Comparison of ENCODE assay signal across 16 cellular contexts in genomic region chr11:61102667-61103491, GRCh38. TPM values are rescaled to one million over a fixed set of nuclear protein-coding genes. Genes with fewer than 3 reads are reported as not detected.
DNase-seq lines count a peak whose midpoint lies in the region; ATAC-seq, FAIRE-seq and TF ChIP-seq lines count a peak whose summit lies in the region.
"Had no signal": no experiment of that assay in that cellular context is flagged by ENCODE, and none has a peak within 500 bp of the region (broad histone marks: within the 10 kb centered on the region; RNA-seq: fewer than 3 reads in every experiment).

No MANE protein-coding gene starts in this region.

- H3K27me3 Mint-ChIP-seq in natural killer cell treated with Interleukin-12 subunit alpha and Interleukin-12 subunit beta and Interleukin-15 and Interleukin-18, amount 100 ng/mL, for 72 hours: no peaks in the 10 kb centered on the region

- H2AFZ ChIP-seq in GM12878 (ENCODE audit: control insufficient read depth, low read depth, low read length): no peak overlapping the region

- intact Hi-C loops in right cardiac atrium (cut with DNase I) (no loop called here), Right ventricle myocardium inferior (cut with DNase I) (no loop called here), GM12878 (cut with micrococcal nuclease; ENCODE audit: unreplicated experiment) (no loop called here), aorta (cut with DNase I) (no loop called here)

- POLR2A ChIA-PET in GM12878 (lab: Charles Lee): no interaction called here

- no peaks in the 10 kb centered on the region for H3K4me1 ChIP-seq in right cardiac atrium (ENCODE audit: control insufficient read depth, insufficient read depth, low read length)
- H3K4me1 ChIP-seq in GM12878 (ENCODE audit: control insufficient read depth, insufficient read depth, low read length): peaks cover 8% of the 10 kb centered on the region
- H3K4me1 ChIP-seq in aorta (ENCODE audit: control insufficient read depth in 1 of 2, insufficient read depth in 2 of 2, low read length in 2 of 2): no peaks in the 10 kb centered on the region
- H3K4me1 ChIP-seq: HAP-1 had no signal

- H3K4me3 ChIP-seq in right cardiac atrium (ENCODE audit: low read length) (no peak overlapping the region), GM12878 (no peak overlapping the region), aorta (ENCODE audit: low read length in 2 of 2) (no peak overlapping the region)
- H3K4me3 ChIP-seq: dorsolateral prefrontal cortex, HAP-1 had no signal

- no peak for TF ChIP-seq POLR2A in GM12878 (IDR thresholded peaks at IDR 0.05; ENCODE audit: low read depth, low read length)

- no peaks in the 10 kb centered on the region for H4K20me1 ChIP-seq in GM12878 (ENCODE audit: control insufficient read depth, insufficient read depth)

- no peaks in the 10 kb centered on the region for H3K9me3 ChIP-seq in right cardiac atrium (ENCODE audit: control insufficient read depth, low read length)
- H3K9me3 ChIP-seq in GM12878 (replicated peaks; ENCODE audit: control insufficient read depth, insufficient read depth, low read length): no peaks in the 10 kb centered on the region; the same call in 2 of the 3 replicates
- H3K9me3 ChIP-seq in aorta (ENCODE audit: control insufficient read depth, low read length): no peaks in the 10 kb centered on the region
- H3K9me3 ChIP-seq: HAP-1 had no signal

- peak overlapping the region in 1 of 2 donors; percentile 62 for H3K27ac Mint-ChIP-seq in natural killer cell treated with Interleukin-12 subunit alpha and Interleukin-12 subunit beta and Interleukin-15 and Interleukin-18, amount 100 ng/mL, for 72 hours

- in situ Hi-C loops in GM12878 (cut with MboI): no loop called here

- SMC1A ChIA-PET in GM12878 (lab: Charles Lee; ENCODE audit: uncharacterized antibody, unreplicated experiment): no interaction called here

- peak overlapping the region; percentile 75 for H3K4me3 Mint-ChIP-seq in natural killer cell treated with Interleukin-12 subunit alpha and Interleukin-12 subunit beta and Interleukin-15 and Interleukin-18, amount 100 ng/mL, for 72 hours

- H3K27ac ChIP-seq in right cardiac atrium (ENCODE audit: low read length): no peak overlapping the region
- no peak overlapping the region for H3K27ac ChIP-seq in GM12878 (ENCODE audit: control insufficient read depth, insufficient read depth)
- no peak overlapping the region for H3K27ac ChIP-seq in aorta (ENCODE audit: low read depth in 1 of 2, low read length in 2 of 2)
- H3K27ac ChIP-seq: dorsolateral prefrontal cortex, VCaP had no signal

- no peaks in the 10 kb centered on the region for H3K9me3 Mint-ChIP-seq in natural killer cell treated with Interleukin-12 subunit alpha and Interleukin-12 subunit beta and Interleukin-15 and Interleukin-18, amount 100 ng/mL, for 72 hours

- FAIRE-seq in GM12878 (lab: Jason Lieb, UNC): no peak
- FAIRE-seq: keratinocyte had no signal

- H3K4me2 ChIP-seq in GM12878 (ENCODE audit: control insufficient read depth, insufficient read depth): no peak overlapping the region

- 78% methylated on average over 20 of the region's 20 CpGs for WGBS in right cardiac atrium
- WGBS in GM12878 (ENCODE audit: insufficient coverage, insufficient replicate concordance, low lambda C conversion rate, missing lambda C conversion rate): 78% methylated on average over 20 of the region's 20 CpGs
- 86% methylated on average over 20 of the region's 20 CpGs for WGBS in aorta, 2 donors

- CTCF ChIA-PET in GM12878 (lab: Yijun Ruan, JAX): interaction anchor here (0.7 kb wide), 1 partner anchor 26 kb away, joined by 4 read pairs; no protein-coding TSS in a partner anchor

- H3K36me3 ChIP-seq in GM12878 (ENCODE audit: control insufficient read depth in 2 of 2, insufficient read depth in 2 of 2, low read length in 1 of 2): no peaks in the 10 kb centered on the region
- no peaks in the 10 kb centered on the region for H3K36me3 ChIP-seq in aorta (ENCODE audit: control insufficient read depth in 1 of 2, insufficient read depth in 2 of 2, low read length in 1 of 2)
- H3K36me3 ChIP-seq: HAP-1 had no signal

- ATAC-seq in right cardiac atrium (peak; percentile 11 to 16), Right ventricle myocardium inferior (no peak), GM12878 (peak; percentile 14; the same call in 2 of the 3 replicates), aorta (ENCODE audit: low FRiP score) (peak; percentile 48), HG03097 (IDR thresholded peaks at IDR 0.05; ENCODE audit: low FRiP score, unreplicated experiment) (no peak)
- peak in 1 of 2 donors; percentile 67 for ATAC-seq in natural killer cell treated with Interleukin-12 subunit alpha and Interleukin-12 subunit beta and Interleukin-15 and Interleukin-18, amount 100 ng/mL, for 72 hours

- BruUV-seq in GM12878 (replicated peaks; lab: Mats Ljungman, UMichigan): no TSS peak

- no peak for TF ChIP-seq RAD21 in GM12878 (IDR thresholded peaks at IDR 0.05; ENCODE audit: insufficient read depth, low read depth, low read length)

- RAD21 ChIA-PET in GM12878 (lab: Charles Lee; ENCODE audit: unreplicated experiment): no interaction called here

- H3K79me2 ChIP-seq in GM12878 (ENCODE audit: control insufficient read depth, insufficient read depth, low read length): no peaks in the 10 kb centered on the region

- DNase-seq in right cardiac atrium (no peak), Right ventricle myocardium inferior (ENCODE audit: missing footprints) (no peak), GM12878 (ENCODE audit: low read depth, low spot score) (no peak), aorta (peak; percentile 43 to 44), occipital lobe (lab: John Stamatoyannopoulos, UW) (no peak), HuH-7.5 (ENCODE audit: low spot score) (no peak)
- DNase-seq in natural killer cell treated with Interleukin-12 subunit alpha and Interleukin-12 subunit beta and Interleukin-15 and Interleukin-18, amount 100 ng/mL, for 72 hours (ENCODE audit: low spot score): peak; percentile 38
- DNase-seq: dorsolateral prefrontal cortex, foreskin melanocyte, NCI-H1417 treated with DMSO at 0.1 percent for 48 hours, SHP77 had no signal

- TF ChIP-seq CTCF in GM12878 (IDR thresholded peaks at IDR 0.05 in 2 of 3, conservative IDR thresholded peaks at IDR 0.05 in 1 of 3; ENCODE audit: control insufficient read depth in 2 of 3, extremely low read depth in 1 of 3, insufficient read depth in 1 of 3, low read depth in 3 of 3, low read length in 3 of 3): no peak

- H3K4me1 Mint-ChIP-seq in natural killer cell treated with Interleukin-12 subunit alpha and Interleukin-12 subunit beta and Interleukin-15 and Interleukin-18, amount 100 ng/mL, for 72 hours (ENCODE audit: low read depth in 2 of 2): peaks cover 8 to 10% of the 10 kb centered on the region in 2 donors

- no peaks in the 10 kb centered on the region for H3K36me3 Mint-ChIP-seq in natural killer cell treated with Interleukin-12 subunit alpha and Interleukin-12 subunit beta and Interleukin-15 and Interleukin-18, amount 100 ng/mL, for 72 hours

- H3K9ac ChIP-seq in GM12878 (ENCODE audit: control insufficient read depth, insufficient read depth, low read length): no peak overlapping the region

- no peaks in the 10 kb centered on the region for H3K27me3 ChIP-seq in right cardiac atrium (ENCODE audit: control insufficient read depth, insufficient read depth)
- H3K27me3 ChIP-seq in GM12878 (replicated peaks in 1 of 2; ENCODE audit: control insufficient read depth in 2 of 2, insufficient read depth in 2 of 2, low read length in 1 of 2): no peaks in the 10 kb centered on the region
- H3K27me3 ChIP-seq in aorta (ENCODE audit: control insufficient read depth in 1 of 2, insufficient read depth in 2 of 2, low read length in 1 of 2): no peaks in the 10 kb centered on the region
- H3K27me3 ChIP-seq: dorsolateral prefrontal cortex had no signal

- TF ChIP-seq EP300 in GM12878 (IDR thresholded peaks at IDR 0.05; ENCODE audit: borderline replicate concordance in 1 of 2, control insufficient read depth in 1 of 2, low read depth in 2 of 2, low read length in 2 of 2): no peak

RNA-seq across cellular contexts. Expression of gene CD5, which starts 0.6 kb away (rescaled TPM):
- total RNA-seq in right cardiac atrium: under 1 TPM; 0.25 to 0.72 (median 0.40) TPM
- 0.05 TPM for polyA plus RNA-seq in right cardiac atrium
- not detected for total RNA-seq in Right ventricle myocardium inferior
- not detected in 2 replicates for total RNA-seq in GM12878 (2013; cell fraction: nucleolus; rRNA removed)
- total RNA-seq in GM12878 (2014; rRNA removed): 0.17 and 0.22 TPM in 2 replicates
- 0.04 and 0.09 TPM in 2 replicates for total RNA-seq in GM12878 (2014; rRNA removed; fragmentation: Illumina TruSeq; extraction: Trizol)
- 0.58 and 0.87 TPM in 2 replicates for total RNA-seq in GM12878 (2021)
- polyA plus RNA-seq in GM12878 (2011; ENCODE audit: low read depth): not detected
- polyA plus RNA-seq in GM12878 (2011; rRNA removed): not detected in 2 replicates
- polyA plus RNA-seq in GM12878 (2011; cell fraction: cytosol; rRNA removed): 0.04 TPM in 1 of 2 replicates, not detected in the other
- not detected in 2 replicates for polyA plus RNA-seq in GM12878 (2011; cell fraction: nucleus; rRNA removed)
- 0.08 and 0.23 TPM in 2 replicates for polyA plus RNA-seq in GM12878 (2012)
- 0.16 and 0.17 TPM in 2 replicates for polyA plus RNA-seq in GM12878 (2014; fragmentation: Illumina TruSeq; extraction: Trizol)
- polyA plus RNA-seq in GM12878 (2014; fragmentation: Nextera tagmentation; extraction: Ambion mirVana): under 1 TPM in 1 of 2 experiments, not detected in 1; 0.02 TPM
- 0.18 and 0.19 TPM in 2 replicates for polyA plus RNA-seq in GM12878 (2014; rRNA removed)
- polyA plus RNA-seq in GM12878 (2016; fragmentation: Nextera tagmentation; extraction: Ambion mirVana): under 1 TPM; 0.23 to 0.35 TPM
- not detected in 2 replicates for polyA minus RNA-seq in GM12878 (2011; rRNA and poly(A)+ RNA removed)
- polyA minus RNA-seq in GM12878 (2011; cell fraction: cytosol; rRNA and poly(A)+ RNA removed): not detected in 2 replicates
- polyA minus RNA-seq in GM12878 (2011; cell fraction: nucleus; rRNA and poly(A)+ RNA removed): not detected in 2 replicates
- total RNA-seq in natural killer cell treated with Interleukin-12 subunit alpha and Interleukin-12 subunit beta and Interleukin-15 and Interleukin-18, amount 100 ng/mL, for 72 hours: 10 to 100 TPM in 1 of 2 donors, 1 to 10 TPM in 1; 2.7 to 16.5 TPM
- total RNA-seq in aorta: 1 to 10 TPM in 1 of 2 donors, under 1 TPM in 1; 0.58 to 1.7 TPM
- under 1 TPM in 1 of 2 donors, not detected in 1; 0.67 TPM for polyA plus RNA-seq in aorta
- total RNA-seq in occipital lobe: not detected
- polyA plus RNA-seq: keratinocyte, neural cell had no signal

RNA-seq across cellular contexts. Expression of gene VPS37C, which starts 58.3 kb away (rescaled TPM):
- 10 to 100 TPM; 17.6 to 25.4 (median 19.6) TPM for total RNA-seq in right cardiac atrium
- polyA plus RNA-seq in right cardiac atrium: 14.6 TPM
- total RNA-seq in Right ventricle myocardium inferior: 16.5 TPM
- 34.6 and 37.0 TPM in 2 replicates for total RNA-seq in GM12878 (2013; cell fraction: nucleolus; rRNA removed)
- 7.4 and 8.6 TPM in 2 replicates for total RNA-seq in GM12878 (2014; rRNA removed)
- total RNA-seq in GM12878 (2014; rRNA removed; fragmentation: Illumina TruSeq; extraction: Trizol): 4.1 and 4.8 TPM in 2 replicates
- 15.6 and 16.5 TPM in 2 replicates for total RNA-seq in GM12878 (2021)
- 2.7 TPM for polyA plus RNA-seq in GM12878 (2011; ENCODE audit: low read depth)
- polyA plus RNA-seq in GM12878 (2011; rRNA removed): 5.1 and 7.0 TPM in 2 replicates
- 9.4 and 9.9 TPM in 2 replicates for polyA plus RNA-seq in GM12878 (2011; cell fraction: cytosol; rRNA removed)
- polyA plus RNA-seq in GM12878 (2011; cell fraction: nucleus; rRNA removed): 17.3 and 19.7 TPM in 2 replicates
- polyA plus RNA-seq in GM12878 (2012): 7.0 and 7.9 TPM in 2 replicates
- polyA plus RNA-seq in GM12878 (2014; fragmentation: Illumina TruSeq; extraction: Trizol): 2.2 and 5.0 TPM in 2 replicates
- polyA plus RNA-seq in GM12878 (2014; fragmentation: Nextera tagmentation; extraction: Ambion mirVana): under 1 TPM; 0.39 to 0.88 TPM
- 8.6 and 9.0 TPM in 2 replicates for polyA plus RNA-seq in GM12878 (2014; rRNA removed)
- polyA plus RNA-seq in GM12878 (2016; fragmentation: Nextera tagmentation; extraction: Ambion mirVana): 1 to 10 TPM; 8.7 to 9.6 TPM
- polyA minus RNA-seq in GM12878 (2011; rRNA and poly(A)+ RNA removed): 4.9 and 11.4 TPM in 2 replicates
- 5.2 and 6.9 TPM in 2 replicates for polyA minus RNA-seq in GM12878 (2011; cell fraction: cytosol; rRNA and poly(A)+ RNA removed)
- 5.0 and 9.1 TPM in 2 replicates for polyA minus RNA-seq in GM12878 (2011; cell fraction: nucleus; rRNA and poly(A)+ RNA removed)
- 10 to 100 TPM in 1 of 2 donors, 1 to 10 TPM in 1; 9.7 to 13.3 TPM for total RNA-seq in natural killer cell treated with Interleukin-12 subunit alpha and Interleukin-12 subunit beta and Interleukin-15 and Interleukin-18, amount 100 ng/mL, for 72 hours
- 10 to 100 TPM; 29.8 to 39.9 TPM for total RNA-seq in aorta
- polyA plus RNA-seq in aorta: 10 to 100 TPM; 12.7 to 14.0 TPM
- total RNA-seq in occipital lobe: 4.5 TPM

Comparison
In these comparisons a context has a peak if more than half of its experiments do, and no peak if none do; other contexts are left out.
1. ATAC-seq: peak in right cardiac atrium (2 of 2), GM12878 (single experiment) and aorta (single experiment); none in Right ventricle myocardium inferior (single experiment) and HG03097 (single experiment).
2. DNase-seq: peak in natural killer cell treated with Interleukin-12 subunit alpha and Interleukin-12 subunit beta and Interleukin-15 and Interleukin-18, amount 100 ng/mL, for 72 hours (single experiment) and aorta (2 of 2); none in right cardiac atrium (0 of 3), Right ventricle myocardium inferior (single experiment), GM12878 (single experiment), occipital lobe (single experiment) and HuH-7.5 (single experiment).